8 cellular contexts compared by ENCODE assay signal in genomic region chr12:54359762-54360351, GRCh38.
A peak's percentile ranks its signal among the peaks of the same experiment; 100 is the strongest.
DNase-seq lines count a peak whose midpoint lies in the region; ATAC-seq lines count a peak whose summit lies in the region.

No MANE protein-coding gene starts in this region.

- H3K9me3 ChIP-seq in mucosa of rectum (ENCODE audit: control insufficient read depth in 2 of 2, low read length in 2 of 2): no peaks in the 10 kb centered on the region

- no peaks in the 10 kb centered on the region for H3K36me3 ChIP-seq in mucosa of rectum (ENCODE audit: control insufficient read depth in 2 of 2, insufficient read depth in 2 of 2, low read length in 2 of 2)

- peaks cover 8 to 10% of the 10 kb centered on the region in 2 donors for H3K4me1 ChIP-seq in mucosa of rectum (ENCODE audit: control insufficient read depth in 2 of 2, insufficient read depth in 2 of 2, low read length in 2 of 2)

- H3K4me3 ChIP-seq in mucosa of rectum (ENCODE audit: low read length in 2 of 2): peak overlapping the region; percentile 77 to 98

- peaks cover 18% of the 10 kb centered on the region for H3K4me1 Mint-ChIP-seq in stimulated activated naive CD8-positive, alpha-beta T cell treated with anti-CD3 and anti-CD28 coated beads, Interleukin-15, Interleukin-2, amounts not matched to agents 100 ng/mL and 50 ng/mL, for 24 hours (ENCODE audit: low read depth)

- no peak for DNase-seq in stimulated activated naive CD8-positive, alpha-beta T cell treated with anti-CD3 and anti-CD28 coated beads, Interleukin-15, Interleukin-2, amounts not matched to agents 100 U/mL and 50 U/mL, for 24 hours
- DNase-seq in caudate nucleus (lab: John Stamatoyannopoulos, UW) (no peak), islet precursor cell (no peak), cortex of kidney (lab: John Stamatoyannopoulos, UW) (no peak)
- DNase-seq in activated CD4-positive, CD25-positive, alpha-beta regulatory T cell (lab: John Stamatoyannopoulos, UW): no peak

- peaks cover 4 to 6% of the 10 kb centered on the region in 2 donors for H3K27me3 ChIP-seq in mucosa of rectum (ENCODE audit: control insufficient read depth in 2 of 2, insufficient read depth in 2 of 2, low read length in 2 of 2)

- no peak overlapping the region for H3K27ac Mint-ChIP-seq in stimulated activated naive CD8-positive, alpha-beta T cell treated with anti-CD3 and anti-CD28 coated beads, Interleukin-15, Interleukin-2, amounts not matched to agents 100 ng/mL and 50 ng/mL, for 24 hours

- H3K36me3 Mint-ChIP-seq in stimulated activated naive CD8-positive, alpha-beta T cell treated with anti-CD3 and anti-CD28 coated beads, Interleukin-15, Interleukin-2, amounts not matched to agents 100 ng/mL and 50 ng/mL, for 24 hours (ENCODE audit: low read depth): no peaks in the 10 kb centered on the region

- ATAC-seq in stimulated activated naive CD8-positive, alpha-beta T cell treated with anti-CD3 and anti-CD28 coated beads, Interleukin-15, Interleukin-2, amounts not matched to agents 100 U/mL and 50 U/mL, for 24 hours: no peak
- ATAC-seq in HG03342 (IDR thresholded peaks at IDR 0.05; ENCODE audit: unreplicated experiment): no peak

- H3K27ac ChIP-seq in caudate nucleus (ENCODE audit: low read depth, low read length) (peak overlapping the region; percentile 96), mucosa of rectum (ENCODE audit: low read depth in 2 of 2, low read length in 2 of 2) (peak overlapping the region; percentile 80 to 83)

- H3K27me3 Mint-ChIP-seq in stimulated activated naive CD8-positive, alpha-beta T cell treated with anti-CD3 and anti-CD28 coated beads, Interleukin-15, Interleukin-2, amounts not matched to agents 100 ng/mL and 50 ng/mL, for 24 hours: no peaks in the 10 kb centered on the region

- no peaks in the 10 kb centered on the region for H3K9me3 Mint-ChIP-seq in stimulated activated naive CD8-positive, alpha-beta T cell treated with anti-CD3 and anti-CD28 coated beads, Interleukin-15, Interleukin-2, amounts not matched to agents 100 ng/mL and 50 ng/mL, for 24 hours

- H3K9ac ChIP-seq in mucosa of rectum (ENCODE audit: low read depth in 1 of 2, low read length in 2 of 2): peak overlapping the region; percentile 60 to 72

- H3K4me3 Mint-ChIP-seq in stimulated activated naive CD8-positive, alpha-beta T cell treated with anti-CD3 and anti-CD28 coated beads, Interleukin-15, Interleukin-2, amounts not matched to agents 100 ng/mL and 50 ng/mL, for 24 hours: peak overlapping the region; percentile 21
